ENCODE assay signal across 10 cellular contexts in the genomic region with DNA sequence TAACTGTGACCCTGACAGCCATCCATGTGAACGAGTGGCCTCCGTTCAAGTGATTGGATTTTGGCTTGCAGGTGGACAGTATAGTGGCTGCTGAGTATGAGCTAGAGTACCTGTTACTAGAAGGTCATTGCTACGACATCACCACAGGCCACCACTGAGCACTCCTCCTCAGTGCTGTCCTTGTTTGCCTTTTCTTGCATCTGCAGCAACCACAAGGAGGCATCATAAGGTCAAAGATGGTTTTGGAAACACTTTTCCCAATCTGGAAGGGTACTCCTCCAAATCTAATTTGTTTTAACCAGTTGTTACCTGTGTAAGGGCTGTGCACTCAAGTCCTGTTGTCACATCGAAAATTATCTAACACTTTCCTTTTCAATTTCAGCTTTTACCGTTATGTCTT.
A peak's percentile ranks its signal among the peaks of the same experiment; 100 is the strongest.
DNase-seq lines count a peak whose midpoint lies in the region; ATAC-seq and TF ChIP-seq lines count a peak whose summit lies in the region.
"Had no signal": no experiment of that assay in that cellular context is flagged by ENCODE, and none has a peak within 500 bp of the region (broad histone marks: within the 10 kb centered on the region; RNA-seq: fewer than 3 reads in every experiment).

No MANE protein-coding gene starts in this region.

- no peak overlapping the region for H3K4me2 ChIP-seq in GM23338

- POLR2A ChIA-PET in A673 (lab: Charles Lee; ENCODE audit: low non-redundant PET) (interaction anchor here (0.6 kb wide), 1 partner anchor 1560 kb away, joined by 3 read pairs; no protein-coding TSS in a partner anchor), WTC11 (lab: Charles Lee) (no interaction called here)

- no peaks in the 10 kb centered on the region for H3K9me3 ChIP-seq in A673 (ENCODE audit: low read depth, low read length, poor library complexity, severe bottlenecking)
- H3K9me3 ChIP-seq: pancreas had no signal

- no peak for DNase-seq in A673 (ENCODE audit: low spot score)
- DNase-seq in GM23338 (ENCODE audit: low spot score), result peak; percentile 37
- no peak for DNase-seq in WTC11 (ENCODE audit: low spot score)
- DNase-seq in iPS-NIHi11 (ENCODE audit: low spot score), result peak; percentile 50
- no peak for DNase-seq in stimulated activated naive CD4-positive, alpha-beta T cell treated with Interleukin-2 at 50 U/mL for 16 hours (lab: John Stamatoyannopoulos, UW)
- no peak for DNase-seq in RKO (ENCODE audit: low spot score)
- no peak for DNase-seq in activated CD4-positive, alpha-beta T cell treated with anti-CD3 and anti-CD28 coated beads, Interleukin-2, amount 50 U/mL, for 4 hours
- DNase-seq: cerebellar nuclear complex, pancreas had no signal

- H3K9me3 Mint-ChIP-seq in GM23338 (no peaks in the 10 kb centered on the region), WTC11 (no peaks in the 10 kb centered on the region)

- H3K36me3 Mint-ChIP-seq in GM23338 (ENCODE audit: low read depth) (peaks cover 62% of the 10 kb centered on the region), WTC11 (peaks cover 60% of the 10 kb centered on the region)

- H3K4me3 Mint-ChIP-seq in GM23338 (no peak overlapping the region), WTC11 (no peak overlapping the region)

- peaks cover 84% of the 10 kb centered on the region for H3K36me3 ChIP-seq in A673 (ENCODE audit: insufficient read depth, low read length, poor library complexity, severe bottlenecking)
- peaks cover 63% of the 10 kb centered on the region for H3K36me3 ChIP-seq in GM23338 (ENCODE audit: insufficient read depth)

- H3K27ac Mint-ChIP-seq in GM23338 (no peak overlapping the region), WTC11 (no peak overlapping the region)

- no peaks in the 10 kb centered on the region for H3K9me2 ChIP-seq in GM23338 (ENCODE audit: insufficient read depth)

- intact Hi-C loops in A673 (cut with micrococcal nuclease; ENCODE audit: unreplicated experiment), result loop anchor here (10.0 kb wide), 1 partner anchor 153 kb away; no protein-coding TSS in a partner anchor

- CTCF ChIA-PET in A673 (lab: Charles Lee) (no interaction called here), WTC11 (lab: Charles Lee) (no interaction called here)

- peak; percentile 38; the same call in 1 of the 2 replicates for TF ChIP-seq CTCF in A673 (conservative IDR thresholded peaks at IDR 0.05; ENCODE audit: low read depth, low read length)
- TF ChIP-seq CTCF in GM23338 (conservative IDR thresholded peaks at IDR 0.05; ENCODE audit: low read depth in 2 of 2), result peak; percentile 52 to 68
- TF ChIP-seq CTCF in WTC11 (IDR thresholded peaks at IDR 0.05), result no peak

- ATAC-seq in GM23338, result peak; percentile 68
- peak; percentile 50 for ATAC-seq in WTC11
- no peak for ATAC-seq in GM19035 (IDR thresholded peaks at IDR 0.05; ENCODE audit: unreplicated experiment)

- no peaks in the 10 kb centered on the region for H3K79me2 ChIP-seq in GM23338 (replicated peaks; ENCODE audit: insufficient read depth)

- H3K27ac ChIP-seq in A673 (ENCODE audit: low read depth, low read length, poor library complexity, severe bottlenecking), result no peak overlapping the region
- no peak overlapping the region for H3K27ac ChIP-seq in GM23338 (ENCODE audit: low read depth)
- H3K27ac ChIP-seq: pancreas had no signal

- H3K4me3 ChIP-seq in A673 (ENCODE audit: low read depth, low read length, poor library complexity, severe bottlenecking), result no peak overlapping the region
- no peak overlapping the region for H3K4me3 ChIP-seq in GM23338
- H3K4me3 ChIP-seq: pancreas had no signal

- peaks cover 16% of the 10 kb centered on the region for H3K4me1 ChIP-seq in A673 (ENCODE audit: insufficient read depth, low read length, poor library complexity, severe bottlenecking)
- no peaks in the 10 kb centered on the region for H3K4me1 ChIP-seq in GM23338 (ENCODE audit: insufficient read depth)

- BruUV-seq in A673 (replicated peaks; lab: Mats Ljungman, UMichigan), result no TSS peak

- H3K27me3 ChIP-seq in A673 (replicated peaks; ENCODE audit: insufficient read depth, low read depth, low read length, poor library complexity), result no peaks in the 10 kb centered on the region
- H3K27me3 ChIP-seq in GM23338 (ENCODE audit: insufficient read depth), result no peaks in the 10 kb centered on the region
- H3K27me3 ChIP-seq: pancreas had no signal

- H4K20me1 ChIP-seq in GM23338 (replicated peaks; ENCODE audit: insufficient read depth), result no peaks in the 10 kb centered on the region; the same call in none of the 2 replicates

- 0 out of 2 replicates have a peak, but pooled peaks cover 2% of the 10 kb centered on the region for H3F3A ChIP-seq in GM23338 (replicated peaks; ENCODE audit: low read depth)

- no peaks in the 10 kb centered on the region for H3K27me3 Mint-ChIP-seq in GM23338 (ENCODE audit: insufficient read depth, low read depth, poor library complexity)
- H3K27me3 Mint-ChIP-seq in WTC11 (ENCODE audit: low read depth), result no peaks in the 10 kb centered on the region

- no peak overlapping the region for H2AFZ ChIP-seq in GM23338

- H3K4me1 Mint-ChIP-seq in GM23338 (peaks cover 12% of the 10 kb centered on the region; the same call in 2 of the 3 replicates), WTC11 (peaks cover 11% of the 10 kb centered on the region)

TF ChIP-seq in GM23338, 12 proteins besides CTCF, POLR2A, EP300 and RAD21:
- TF ChIP-seq ZNF331 (CRISPR knock-in tag; IDR thresholded peaks at IDR 0.05; ENCODE audit: low read depth), result no peak
- no peak for TF ChIP-seq EZH2 (IDR thresholded peaks at IDR 0.05; ENCODE audit: low read depth, unreplicated experiment)
- no peak for TF ChIP-seq POLR2AphosphoS5 (IDR thresholded peaks at IDR 0.05; ENCODE audit: low read depth)
- TF ChIP-seq STAT1 (IDR thresholded peaks at IDR 0.05; ENCODE audit: unreplicated experiment), result no peak
- no peak for TF ChIP-seq ZNF114 (CRISPR knock-in tag; IDR thresholded peaks at IDR 0.05)
- TF ChIP-seq, protein P1, sequence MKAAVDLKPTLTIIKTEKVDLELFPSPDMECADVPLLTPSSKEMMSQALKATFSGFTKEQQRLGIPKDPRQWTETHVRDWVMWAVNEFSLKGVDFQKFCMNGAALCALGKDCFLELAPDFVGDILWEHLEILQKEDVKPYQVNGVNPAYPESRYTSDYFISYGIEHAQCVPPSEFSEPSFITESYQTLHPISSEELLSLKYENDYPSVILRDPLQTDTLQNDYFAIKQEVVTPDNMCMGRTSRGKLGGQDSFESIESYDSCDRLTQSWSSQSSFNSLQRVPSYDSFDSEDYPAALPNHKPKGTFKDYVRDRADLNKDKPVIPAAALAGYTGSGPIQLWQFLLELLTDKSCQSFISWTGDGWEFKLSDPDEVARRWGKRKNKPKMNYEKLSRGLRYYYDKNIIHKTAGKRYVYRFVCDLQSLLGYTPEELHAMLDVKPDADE (IDR thresholded peaks at IDR 0.05), result no peak
TF ChIP-seq in GM23338: peak in this region for 0.

TF ChIP-seq in WTC11, 78 proteins besides CTCF, POLR2A, EP300 and RAD21 (continues in another document):
- TF ChIP-seq, protein P2, sequence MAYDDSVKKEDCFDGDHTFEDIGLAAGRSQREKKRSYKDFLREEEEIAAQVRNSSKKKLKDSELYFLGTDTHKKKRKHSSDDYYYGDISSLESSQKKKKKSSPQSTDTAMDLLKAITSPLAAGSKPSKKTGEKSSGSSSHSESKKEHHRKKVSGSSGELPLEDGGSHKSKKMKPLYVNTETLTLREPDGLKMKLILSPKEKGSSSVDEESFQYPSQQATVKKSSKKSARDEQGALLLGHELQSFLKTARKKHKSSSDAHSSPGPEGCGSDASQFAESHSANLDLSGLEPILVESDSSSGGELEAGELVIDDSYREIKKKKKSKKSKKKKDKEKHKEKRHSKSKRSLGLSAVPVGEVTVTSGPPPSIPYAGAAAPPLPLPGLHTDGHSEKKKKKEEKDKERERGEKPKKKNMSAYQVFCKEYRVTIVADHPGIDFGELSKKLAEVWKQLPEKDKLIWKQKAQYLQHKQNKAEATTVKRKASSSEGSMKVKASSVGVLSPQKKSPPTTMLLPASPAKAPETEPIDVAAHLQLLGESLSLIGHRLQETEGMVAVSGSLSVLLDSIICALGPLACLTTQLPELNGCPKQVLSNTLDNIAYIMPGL (CRISPR knock-in tag; IDR thresholded peaks at IDR 0.05), result no peak
- no peak for TF ChIP-seq ZNF671 (CRISPR knock-in tag; IDR thresholded peaks at IDR 0.05)
- TF ChIP-seq OVOL2 (CRISPR knock-in tag; IDR thresholded peaks at IDR 0.05; ENCODE audit: borderline replicate concordance), result no peak
- no peak for TF ChIP-seq SOX15 (CRISPR knock-in tag; IDR thresholded peaks at IDR 0.05)
- no peak for TF ChIP-seq SMAD4 (CRISPR knock-in tag; IDR thresholded peaks at IDR 0.05)
- TF ChIP-seq, protein P3, sequence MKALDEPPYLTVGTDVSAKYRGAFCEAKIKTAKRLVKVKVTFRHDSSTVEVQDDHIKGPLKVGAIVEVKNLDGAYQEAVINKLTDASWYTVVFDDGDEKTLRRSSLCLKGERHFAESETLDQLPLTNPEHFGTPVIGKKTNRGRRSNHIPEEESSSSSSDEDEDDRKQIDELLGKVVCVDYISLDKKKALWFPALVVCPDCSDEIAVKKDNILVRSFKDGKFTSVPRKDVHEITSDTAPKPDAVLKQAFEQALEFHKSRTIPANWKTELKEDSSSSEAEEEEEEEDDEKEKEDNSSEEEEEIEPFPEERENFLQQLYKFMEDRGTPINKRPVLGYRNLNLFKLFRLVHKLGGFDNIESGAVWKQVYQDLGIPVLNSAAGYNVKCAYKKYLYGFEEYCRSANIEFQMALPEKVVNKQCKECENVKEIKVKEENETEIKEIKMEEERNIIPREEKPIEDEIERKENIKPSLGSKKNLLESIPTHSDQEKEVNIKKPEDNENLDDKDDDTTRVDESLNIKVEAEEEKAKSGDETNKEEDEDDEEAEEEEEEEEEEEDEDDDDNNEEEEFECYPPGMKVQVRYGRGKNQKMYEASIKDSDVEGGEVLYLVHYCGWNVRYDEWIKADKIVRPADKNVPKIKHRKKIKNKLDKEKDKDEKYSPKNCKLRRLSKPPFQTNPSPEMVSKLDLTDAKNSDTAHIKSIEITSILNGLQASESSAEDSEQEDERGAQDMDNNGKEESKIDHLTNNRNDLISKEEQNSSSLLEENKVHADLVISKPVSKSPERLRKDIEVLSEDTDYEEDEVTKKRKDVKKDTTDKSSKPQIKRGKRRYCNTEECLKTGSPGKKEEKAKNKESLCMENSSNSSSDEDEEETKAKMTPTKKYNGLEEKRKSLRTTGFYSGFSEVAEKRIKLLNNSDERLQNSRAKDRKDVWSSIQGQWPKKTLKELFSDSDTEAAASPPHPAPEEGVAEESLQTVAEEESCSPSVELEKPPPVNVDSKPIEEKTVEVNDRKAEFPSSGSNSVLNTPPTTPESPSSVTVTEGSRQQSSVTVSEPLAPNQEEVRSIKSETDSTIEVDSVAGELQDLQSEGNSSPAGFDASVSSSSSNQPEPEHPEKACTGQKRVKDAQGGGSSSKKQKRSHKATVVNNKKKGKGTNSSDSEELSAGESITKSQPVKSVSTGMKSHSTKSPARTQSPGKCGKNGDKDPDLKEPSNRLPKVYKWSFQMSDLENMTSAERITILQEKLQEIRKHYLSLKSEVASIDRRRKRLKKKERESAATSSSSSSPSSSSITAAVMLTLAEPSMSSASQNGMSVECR (CRISPR knock-in tag; IDR thresholded peaks at IDR 0.05; ENCODE audit: borderline replicate concordance), result no peak
- no peak for TF ChIP-seq TP53 (CRISPR knock-in tag; IDR thresholded peaks at IDR 0.05)

Comparison
In these comparisons a context has a peak if more than half of its experiments do, and no peak if none do; other contexts are left out.
1. DNase-seq: peak in GM23338 (single experiment) and iPS-NIHi11 (single experiment); none in A673 (single experiment), WTC11 (single experiment), stimulated activated naive CD4-positive, alpha-beta T cell treated with Interleukin-2 at 50 U/mL for 16 hours (single experiment), RKO (single experiment) and activated CD4-positive, alpha-beta T cell treated with anti-CD3 and anti-CD28 coated beads, Interleukin-2, amount 50 U/mL, for 4 hours (0 of 2).